ENCODE assay signal across 13 cellular contexts in the genomic region with DNA sequence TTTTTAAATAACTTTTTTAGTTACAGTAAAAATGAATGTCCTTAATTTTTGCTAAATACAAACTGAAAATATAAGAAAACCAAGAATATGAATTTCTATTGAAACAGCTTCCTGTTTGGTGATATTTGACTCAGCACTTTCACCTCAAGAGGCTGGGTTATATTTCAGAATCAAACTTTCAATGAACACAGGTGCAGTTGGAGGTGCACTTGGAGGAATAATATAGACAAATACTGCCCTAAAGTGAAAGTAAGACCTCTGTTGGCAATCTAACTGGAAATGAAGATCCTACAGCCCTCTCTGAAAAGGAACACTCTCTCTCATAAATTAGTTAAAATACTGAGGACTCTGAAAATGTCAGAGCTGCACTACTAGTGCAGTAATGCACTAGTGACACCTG.
DNase-seq lines count a peak whose midpoint lies in the region; ATAC-seq and TF ChIP-seq lines count a peak whose summit lies in the region.
"Had no signal": no experiment of that assay in that cellular context is flagged by ENCODE, and none has a peak within 500 bp of the region (broad histone marks: within the 10 kb centered on the region; RNA-seq: fewer than 3 reads in every experiment).

No MANE protein-coding gene starts in this region.

- CTCF ChIA-PET in OCI-LY7 (lab: Charles Lee; ENCODE audit: unreplicated experiment): no interaction called here

- BruUV-seq in OCI-LY7 (replicated peaks; lab: Mats Ljungman, UMichigan): no TSS peak

- peak; percentile 10 for DNase-seq in OCI-LY7 (ENCODE audit: low spot score)
- DNase-seq in ureter (ENCODE audit: low spot score): no peak
- DNase-seq in activated CD4-positive, alpha-beta T cell treated with anti-CD3 and anti-CD28 coated beads, Interleukin-2, amount 10 ng/mL, durations not matched to agents 24 days and 14 days: no peak
- DNase-seq in NCI-H1417 (lab: John Stamatoyannopoulos, UW): no peak
- DNase-seq in NCI-H2227 treated with DMSO at 0.1 percent for 48 hours (lab: John Stamatoyannopoulos, UW): no peak
- DNase-seq: activated effector memory CD4-positive, alpha-beta T cell treated with Interleukin-2 at 50 U/mL for 16 hours; COR-L47 had no signal

- no peak overlapping the region for H3K27ac Mint-ChIP-seq in activated CD4-positive, alpha-beta T cell treated with anti-CD3 and anti-CD28 coated beads, Interleukin-2, amount 10 ng/mL, durations not matched to agents 24 days and 14 days
- H3K27ac Mint-ChIP-seq: stimulated activated naive CD8-positive, alpha-beta T cell treated with anti-CD3 and anti-CD28 coated beads, Interleukin-15, Interleukin-2, amounts not matched to agents 100 ng/mL and 50 ng/mL, for 24 hours had no signal

- H3K4me3 ChIP-seq in OCI-LY7 (ENCODE audit: low read depth, low read length, poor library complexity, severe bottlenecking): no peak overlapping the region

- no peak overlapping the region for H2AFZ ChIP-seq in OCI-LY7 (ENCODE audit: low read length)
- H2AFZ ChIP-seq: parathyroid adenoma had no signal

- peaks cover 39% of the 10 kb centered on the region for H3K36me3 Mint-ChIP-seq in activated CD4-positive, alpha-beta T cell treated with anti-CD3 and anti-CD28 coated beads, Interleukin-2, amount 10 ng/mL, durations not matched to agents 24 days and 14 days (ENCODE audit: low read depth)

- H3K9me3 ChIP-seq in OCI-LY7 (ENCODE audit: low read length): peaks cover 16% of the 10 kb centered on the region; the same call in 1 of the 2 replicates

- POLR2A ChIA-PET in OCI-LY7 (lab: Charles Lee): no interaction called here

- no peak overlapping the region for H3K4me2 ChIP-seq in OCI-LY7 (ENCODE audit: low read length)

- H3K27ac ChIP-seq in OCI-LY7 (ENCODE audit: low read depth, low read length, poor library complexity, severe bottlenecking): no peak overlapping the region
- H3K27ac ChIP-seq: epithelial cell of prostate, parathyroid adenoma had no signal

- H3K27me3 Mint-ChIP-seq in activated CD4-positive, alpha-beta T cell treated with anti-CD3 and anti-CD28 coated beads, Interleukin-2, amount 10 ng/mL, durations not matched to agents 24 days and 14 days: no peaks in the 10 kb centered on the region
- H3K27me3 Mint-ChIP-seq: stimulated activated naive CD8-positive, alpha-beta T cell treated with anti-CD3 and anti-CD28 coated beads, Interleukin-15, Interleukin-2, amounts not matched to agents 100 ng/mL and 50 ng/mL, for 24 hours had no signal

- peaks cover 10% of the 10 kb centered on the region for H3K4me1 Mint-ChIP-seq in activated CD4-positive, alpha-beta T cell treated with anti-CD3 and anti-CD28 coated beads, Interleukin-2, amount 10 ng/mL, durations not matched to agents 24 days and 14 days

- intact Hi-C loops in OCI-LY7 (cut with micrococcal nuclease; ENCODE audit: unreplicated experiment): loop anchor here (5.0 kb wide), 1 partner anchor 50 kb away; no protein-coding TSS in a partner anchor
- intact Hi-C loops in activated CD4-positive, alpha-beta T cell treated with anti-CD3 and anti-CD28 coated beads, Interleukin-2, amount 10 ng/mL, durations not matched to agents 24 days and 14 days (cut with micrococcal nuclease): no loop called here

- no peak overlapping the region for H3K4me3 Mint-ChIP-seq in activated CD4-positive, alpha-beta T cell treated with anti-CD3 and anti-CD28 coated beads, Interleukin-2, amount 10 ng/mL, durations not matched to agents 24 days and 14 days
- H3K4me3 Mint-ChIP-seq: stimulated activated naive CD8-positive, alpha-beta T cell treated with anti-CD3 and anti-CD28 coated beads, Interleukin-15, Interleukin-2, amounts not matched to agents 100 ng/mL and 50 ng/mL, for 24 hours had no signal

- no peak for TF ChIP-seq CTCF in OCI-LY7 (conservative IDR thresholded peaks at IDR 0.05; ENCODE audit: low read length)

- peaks cover 10% of the 10 kb centered on the region for H3K4me1 ChIP-seq in OCI-LY7 (ENCODE audit: insufficient read depth, low read length, poor library complexity, severe bottlenecking)
- H3K4me1 ChIP-seq: parathyroid adenoma had no signal

- H3K36me3 ChIP-seq in OCI-LY7 (ENCODE audit: insufficient read depth, low read length): peaks cover 94% of the 10 kb centered on the region

- no peaks in the 10 kb centered on the region for H3K9me2 ChIP-seq in OCI-LY7 (ENCODE audit: insufficient read depth, low read length)

- H4K20me1 ChIP-seq in OCI-LY7 (ENCODE audit: insufficient read depth, low read length): no peaks in the 10 kb centered on the region

- ATAC-seq in GM18858 (IDR thresholded peaks at IDR 0.05; ENCODE audit: unreplicated experiment): peak; percentile 78
- ATAC-seq in GM21390 (IDR thresholded peaks at IDR 0.05; ENCODE audit: unreplicated experiment): peak; percentile 89
- peak; percentile 79 for ATAC-seq in HG03135 (IDR thresholded peaks at IDR 0.05; ENCODE audit: unreplicated experiment)

- no peaks in the 10 kb centered on the region for H3K79me2 ChIP-seq in OCI-LY7 (ENCODE audit: insufficient read depth, low read depth, low read length)
- H3K79me2 ChIP-seq: parathyroid adenoma had no signal

- H3K9me3 Mint-ChIP-seq in activated CD4-positive, alpha-beta T cell treated with anti-CD3 and anti-CD28 coated beads, Interleukin-2, amount 10 ng/mL, durations not matched to agents 24 days and 14 days: peaks cover 5% of the 10 kb centered on the region
- H3K9me3 Mint-ChIP-seq: stimulated activated naive CD8-positive, alpha-beta T cell treated with anti-CD3 and anti-CD28 coated beads, Interleukin-15, Interleukin-2, amounts not matched to agents 100 ng/mL and 50 ng/mL, for 24 hours had no signal
